In genomic region chr1:32351077-32351858, GRCh38 we compare ENCODE assay signal across 8 cellular contexts. TPM values are rescaled to one million over a fixed set of nuclear protein-coding genes. Genes with fewer than 3 reads are reported as not detected.
DNase-seq lines count a peak whose midpoint lies in the region; ATAC-seq and TF ChIP-seq lines count a peak whose summit lies in the region.

No MANE protein-coding gene starts in this region.

- H3K27me3 ChIP-seq in SK-N-SH (ENCODE audit: insufficient read depth): no peaks in the 10 kb centered on the region
- no peaks in the 10 kb centered on the region for H3K27me3 ChIP-seq in ovary
- no peaks in the 10 kb centered on the region for H3K27me3 ChIP-seq in thymus (ENCODE audit: control insufficient read depth, insufficient read depth)

- H3K27me3 Mint-ChIP-seq in HFFc6 (ENCODE audit: insufficient read depth): peaks cover 4% of the 10 kb centered on the region; the same call in 1 of the 2 replicates

- H3K9me3 ChIP-seq in SK-N-SH (no peaks in the 10 kb centered on the region), ovary (no peaks in the 10 kb centered on the region), thymus (ENCODE audit: control insufficient read depth) (no peaks in the 10 kb centered on the region)

- peak; percentile 95 for TF ChIP-seq POLR2A in ovary (IDR thresholded peaks at IDR 0.05)

- H3K9ac ChIP-seq in SK-N-SH: peak overlapping the region; percentile 87

- TF ChIP-seq EP300 in SK-N-SH (IDR thresholded peaks at IDR 0.05; ENCODE audit: borderline replicate concordance in 1 of 2, low read depth in 1 of 2, low read length in 1 of 2) (no peak), ovary (IDR thresholded peaks at IDR 0.05) (no peak)

- H2AFZ ChIP-seq in SK-N-SH (ENCODE audit: low read depth): peak overlapping the region; percentile 89; the same call in 1 of the 2 replicates

- H3K4me3 ChIP-seq in SK-N-SH (ENCODE audit: low read depth in 2 of 2, low read length in 1 of 2) (peak overlapping the region; percentile 62 to 84), ovary (peak overlapping the region; percentile 52), thymus (ENCODE audit: low read length) (peak overlapping the region; percentile 85)

- peak; percentile 41 for TF ChIP-seq CTCF in GM10266 (IDR thresholded peaks at IDR 0.05; ENCODE audit: control insufficient read depth, insufficient read depth, low read depth, missing control alignments)
- TF ChIP-seq CTCF in HFFc6 (IDR thresholded peaks at IDR 0.05): peak; percentile 82
- peak; percentile 68 for TF ChIP-seq CTCF in SK-N-SH (IDR thresholded peaks at IDR 0.05)
- peak; percentile 16 to 54 (median 44) for TF ChIP-seq CTCF in ovary (IDR thresholded peaks at IDR 0.05)

- H3K4me1 ChIP-seq in SK-N-SH (ENCODE audit: control insufficient read depth in 1 of 2, insufficient read depth in 2 of 2, low read depth in 1 of 2, low read length in 1 of 2): peaks cover 4 to 9% of the 10 kb centered on the region in 2 experiments; a peak in 2 of 4 replicates
- peaks cover 24% of the 10 kb centered on the region for H3K4me1 ChIP-seq in ovary (ENCODE audit: insufficient read depth)
- peaks cover 9% of the 10 kb centered on the region for H3K4me1 ChIP-seq in thymus (ENCODE audit: control insufficient read depth, insufficient read depth, low read length)

- no peaks in the 10 kb centered on the region for H3K9me3 Mint-ChIP-seq in HFFc6
- H3K9me3 Mint-ChIP-seq in activated naive CD4-positive, alpha-beta T cell treated with anti-CD3 and anti-CD28 coated beads, Interleukin-2, amount 50 U/mL, for 72 hours: no peaks in the 10 kb centered on the region

- H3K27ac ChIP-seq in SK-N-SH (ENCODE audit: low read depth in 2 of 2, low read length in 1 of 2) (peak overlapping the region; percentile 79 to 90), ovary (peak overlapping the region; percentile 90 to 94), thymus (ENCODE audit: low read depth) (peak overlapping the region; percentile 91)

- DNase-seq in GM10266 (ENCODE audit: extremely low spot score) (peak; percentile 99), HFFc6 (peak; percentile 76), NCI-H1048 (lab: John Stamatoyannopoulos, UW) (peak; percentile 85), SK-N-SH (peak; percentile 100), Right ventricle myocardium inferior (ENCODE audit: missing footprints) (peak; percentile 97), ovary (peak; percentile 95 to 96 (median 96))
- DNase-seq in activated naive CD4-positive, alpha-beta T cell treated with anti-CD3 and anti-CD28 coated beads, Interleukin-2, amount 50 U/mL, for 72 hours (ENCODE audit: low spot score in 2 of 2): peak; percentile 90

- peak overlapping the region; percentile 87 for H3K4me3 Mint-ChIP-seq in HFFc6

- H3K36me3 ChIP-seq in SK-N-SH (replicated peaks in 1 of 2; ENCODE audit: control insufficient read depth in 1 of 2, insufficient read depth in 2 of 2, low read length in 1 of 2) (no peaks in the 10 kb centered on the region), ovary (no peaks in the 10 kb centered on the region), thymus (ENCODE audit: control insufficient read depth, insufficient read depth) (peaks cover 5% of the 10 kb centered on the region)

- H3K79me2 ChIP-seq in SK-N-SH (ENCODE audit: insufficient read depth): peaks cover 8% of the 10 kb centered on the region; the same call in 1 of the 2 replicates

- H3K27ac Mint-ChIP-seq in HFFc6: peak overlapping the region; percentile 85
- peak overlapping the region; percentile 27 to 40 for H3K27ac Mint-ChIP-seq in activated naive CD4-positive, alpha-beta T cell treated with anti-CD3 and anti-CD28 coated beads, Interleukin-2, amount 50 U/mL, for 72 hours

- CTCF ChIA-PET in SK-N-SH (lab: Yijun Ruan, JAX): interaction anchor here (0.9 to 3.4 kb wide), 5 partner anchors 15 to 135 kb away, joined by 4 to 24 read pairs (median 4); partner anchors contain the start of gene MARCKSL1

- 0 out of 2 replicates have a peak, but pooled peaks cover 5% of the 10 kb centered on the region for H3K36me3 Mint-ChIP-seq in HFFc6 (ENCODE audit: low read depth)
- no peaks in the 10 kb centered on the region for H3K36me3 Mint-ChIP-seq in activated naive CD4-positive, alpha-beta T cell treated with anti-CD3 and anti-CD28 coated beads, Interleukin-2, amount 50 U/mL, for 72 hours

- no peak for TF ChIP-seq RAD21 in SK-N-SH (IDR thresholded peaks at IDR 0.05; ENCODE audit: low read length)

- intact Hi-C loops in Right ventricle myocardium inferior (cut with DNase I) (no loop called here), ovary (cut with DNase I) (no loop called here)

- H3K9me2 ChIP-seq in SK-N-SH: no peaks in the 10 kb centered on the region

- no peaks in the 10 kb centered on the region for H4K20me1 ChIP-seq in SK-N-SH (ENCODE audit: insufficient read depth)

- POLR2A ChIA-PET in SK-N-SH (lab: Yijun Ruan, JAX): interaction anchor here (1.0 to 3.5 kb wide), 3 partner anchors 14 to 44 kb away, joined by 5 to 24 read pairs (median 5); partner anchors contain the start of gene MARCKSL1

- WGBS in SK-N-SH (ENCODE audit: low lambda C conversion rate): 5% methylated on average over 33 of the region's 75 CpGs
- 1 to 11% (median 2%) methylated on average over 20 to 75 of the region's 75 CpGs for WGBS in ovary, 3 donors
- 3% methylated on average over 75 of the region's 75 CpGs for WGBS in thymus

- peak; percentile 95 for ATAC-seq in activated naive CD4-positive, alpha-beta T cell treated with anti-CD3 and anti-CD28 coated beads, Interleukin-2, amount 50 U/mL, for 72 hours
- peak; percentile 88 for ATAC-seq in Right ventricle myocardium inferior

- H3F3A ChIP-seq in SK-N-SH (replicated peaks; ENCODE audit: insufficient read depth): no peaks in the 10 kb centered on the region

- peak overlapping the region; percentile 96 for H3K4me2 ChIP-seq in SK-N-SH

- H3K4me1 Mint-ChIP-seq in HFFc6 (ENCODE audit: low read depth): peaks cover 56% of the 10 kb centered on the region

RNA-seq across cellular contexts. Expression of gene FAM229A, which starts 11.0 kb away (rescaled TPM):
- 1 to 10 TPM; 1.1 to 3.0 (median 1.7) TPM for total RNA-seq in HFFc6 (2021; fragmentation: NEBNext Ultra II Directional; extraction: Animal tissue kit (Norgen Biotek cat#: 25700))
- polyA plus RNA-seq in SK-N-SH (2012; rRNA removed) (8.0 and 10.0 TPM in 2 replicates), ovary (10 to 100 TPM in 1 of 2 donors, 1 to 10 TPM in 1; 3.0 to 13.2 TPM), thymus (14.6 TPM)
- 0.63 and 1.8 TPM in 2 replicates for polyA plus RNA-seq in SK-N-SH (2012; cell fraction: cytosol; rRNA removed)
- 114 and 147 TPM in 2 replicates for polyA plus RNA-seq in SK-N-SH (2012; cell fraction: nucleus; rRNA removed)
- total RNA-seq in activated naive CD4-positive, alpha-beta T cell treated with anti-CD3 and anti-CD28 coated beads, Interleukin-2, amount 50 U/mL, for 72 hours: 1 to 10 TPM; 6.7 to 9.7 TPM
- total RNA-seq in Right ventricle myocardium inferior (2.4 TPM), ovary (10 to 100 TPM in 6 of 7 donors, 1 to 10 TPM in 1; 9.1 to 27.0 (median 15.5) TPM)

RNA-seq across cellular contexts. Expression of gene TSSK3, which starts 11.1 kb away (rescaled TPM):
- total RNA-seq in HFFc6 (2021; fragmentation: NEBNext Ultra II Directional; extraction: Animal tissue kit (Norgen Biotek cat#: 25700)): 1 to 10 TPM in 1 of 6 experiments, under 1 TPM in 5; 0.38 to 1.2 (median 0.72) TPM
- polyA plus RNA-seq in SK-N-SH (2012; rRNA removed) (0.28 and 0.86 TPM in 2 replicates), ovary (1 to 10 TPM in 1 of 2 donors, under 1 TPM in 1; 0.78 to 4.2 TPM), thymus (2.6 TPM)
- polyA plus RNA-seq in SK-N-SH (2012; cell fraction: cytosol; rRNA removed): 0.20 and 0.21 TPM in 2 replicates
- polyA plus RNA-seq in SK-N-SH (2012; cell fraction: nucleus; rRNA removed): 5.2 and 5.6 TPM in 2 replicates
- total RNA-seq in activated naive CD4-positive, alpha-beta T cell treated with anti-CD3 and anti-CD28 coated beads, Interleukin-2, amount 50 U/mL, for 72 hours: 1 to 10 TPM; 1.2 to 1.7 TPM
- total RNA-seq in Right ventricle myocardium inferior (1.2 TPM), ovary (10 to 100 TPM in 1 of 7 donors, 1 to 10 TPM in 6; 2.5 to 12.4 (median 4.0) TPM)

RNA-seq across cellular contexts. Expression of gene MARCKSL1, which starts 15.2 kb away (rescaled TPM):
- total RNA-seq in HFFc6 (2021; fragmentation: NEBNext Ultra II Directional; extraction: Animal tissue kit (Norgen Biotek cat#: 25700)): 10 to 100 TPM in 4 of 6 experiments, 1 to 10 TPM in 2; 7.8 to 12.8 (median 11.4) TPM
- polyA plus RNA-seq in SK-N-SH (2012; rRNA removed): 254 and 275 TPM in 2 replicates
- polyA plus RNA-seq in SK-N-SH (2012; cell fraction: cytosol; rRNA removed): 257 and 303 TPM in 2 replicates
- 94.4 and 121 TPM in 2 replicates for polyA plus RNA-seq in SK-N-SH (2012; cell fraction: nucleus; rRNA removed)
- total RNA-seq in activated naive CD4-positive, alpha-beta T cell treated with anti-CD3 and anti-CD28 coated beads, Interleukin-2, amount 50 U/mL, for 72 hours: 10 to 100 TPM; 10.6 to 47.0 TPM
- total RNA-seq in Right ventricle myocardium inferior: 28.5 TPM
- 100 to 1,000 TPM; 105 to 667 (median 335) TPM for total RNA-seq in ovary
- 100 to 1,000 TPM; 226 to 268 TPM for polyA plus RNA-seq in ovary
- polyA plus RNA-seq in thymus: 113 TPM

RNA-seq across cellular contexts. Expression of gene BSDC1, which starts 43.0 kb away (rescaled TPM):
- total RNA-seq in HFFc6 (2021; fragmentation: NEBNext Ultra II Directional; extraction: Animal tissue kit (Norgen Biotek cat#: 25700)): 10 to 100 TPM; 52.9 to 65.5 (median 60.1) TPM
- polyA plus RNA-seq in SK-N-SH (2012; rRNA removed) (51.0 and 65.7 TPM in 2 replicates), ovary (10 to 100 TPM; 60.5 to 60.7 TPM), thymus (36.6 TPM)
- polyA plus RNA-seq in SK-N-SH (2012; cell fraction: cytosol; rRNA removed): 37.8 and 46.0 TPM in 2 replicates
- polyA plus RNA-seq in SK-N-SH (2012; cell fraction: nucleus; rRNA removed): 138 and 143 TPM in 2 replicates
- 10 to 100 TPM; 41.8 to 53.0 TPM for total RNA-seq in activated naive CD4-positive, alpha-beta T cell treated with anti-CD3 and anti-CD28 coated beads, Interleukin-2, amount 50 U/mL, for 72 hours
- total RNA-seq in Right ventricle myocardium inferior (41.8 TPM), ovary (100 to 1,000 TPM in 1 of 7 donors, 10 to 100 TPM in 6; 54.9 to 107 (median 73.0) TPM)

RNA-seq across cellular contexts. Expression of gene HDAC1, which starts 59.4 kb away (rescaled TPM):
- total RNA-seq in HFFc6 (2021; fragmentation: NEBNext Ultra II Directional; extraction: Animal tissue kit (Norgen Biotek cat#: 25700)): 10 to 100 TPM; 78.5 to 94.9 (median 92.2) TPM
- polyA plus RNA-seq in SK-N-SH (2012; rRNA removed) (172 and 226 TPM in 2 replicates), ovary (100 to 1,000 TPM in 1 of 2 donors, 10 to 100 TPM in 1; 66.7 to 101 TPM), thymus (103 TPM)
- polyA plus RNA-seq in SK-N-SH (2012; cell fraction: cytosol; rRNA removed): 152 and 171 TPM in 2 replicates
- polyA plus RNA-seq in SK-N-SH (2012; cell fraction: nucleus; rRNA removed): 246 and 333 TPM in 2 replicates
- total RNA-seq in activated naive CD4-positive, alpha-beta T cell treated with anti-CD3 and anti-CD28 coated beads, Interleukin-2, amount 50 U/mL, for 72 hours: 100 to 1,000 TPM; 185 to 200 TPM
- total RNA-seq in Right ventricle myocardium inferior (40.6 TPM), ovary (100 to 1,000 TPM in 1 of 7 donors, 10 to 100 TPM in 6; 52.9 to 107 (median 89.2) TPM)

Comparison
In these comparisons a context has a peak if more than half of its experiments do, and no peak if none do; other contexts are left out.
1. Peak in every context shown above with its lines: DNase-seq, ATAC-seq, H3K4me3 ChIP-seq and H3K27ac ChIP-seq.